Comparison of ENCODE assay signal across 15 cellular contexts in genomic region chr5:1636981-1637638, GRCh38.
DNase-seq lines count a peak whose midpoint lies in the region; ATAC-seq and TF ChIP-seq lines count a peak whose summit lies in the region.
"Had no signal": no experiment of that assay in that cellular context is flagged by ENCODE, and none has a peak within 500 bp of the region (broad histone marks: within the 10 kb centered on the region; RNA-seq: fewer than 3 reads in every experiment).

No MANE protein-coding gene starts in this region.

- ATAC-seq in DND-41 (ENCODE audit: insufficient read depth, low read depth) (no peak), GM19397 (IDR thresholded peaks at IDR 0.05; ENCODE audit: unreplicated experiment) (no peak)

- 92 to 93% methylated on average over 24 of the region's 24 CpGs for WGBS in sigmoid colon, 2 donors

- H3K4me3 ChIP-seq in DND-41 (ENCODE audit: low read depth in 1 of 2, low read length in 2 of 2): no peak overlapping the region
- H3K4me3 ChIP-seq in coronary artery: no peak overlapping the region
- H3K4me3 ChIP-seq in sigmoid colon: no peak overlapping the region

- H3K79me2 ChIP-seq in DND-41 (ENCODE audit: insufficient read depth, low read length): peaks cover 2% of the 10 kb centered on the region; the same call in 1 of the 2 replicates

- no peak for TF ChIP-seq CTCF in DND-41 (IDR thresholded peaks at IDR 0.05; ENCODE audit: borderline replicate concordance, extremely low read depth, low read length, poor library complexity, severe bottlenecking)
- no peak for TF ChIP-seq CTCF in coronary artery (IDR thresholded peaks at IDR 0.05)
- TF ChIP-seq CTCF in sigmoid colon (IDR thresholded peaks at IDR 0.05): no peak

- H4K20me1 ChIP-seq in DND-41 (ENCODE audit: insufficient read depth, low read length): no peaks in the 10 kb centered on the region

- TF ChIP-seq EP300 in sigmoid colon (IDR thresholded peaks at IDR 0.05): no peak

- H3K4me1 ChIP-seq in DND-41 (ENCODE audit: insufficient read depth, low read length) (peaks cover 17% of the 10 kb centered on the region), sigmoid colon (peaks cover 0 to 8% (median 1%) of the 10 kb centered on the region in 4 donors)

- H3K36me3 ChIP-seq in DND-41 (ENCODE audit: insufficient read depth, low read length): no peaks in the 10 kb centered on the region
- H3K36me3 ChIP-seq in sigmoid colon: no peaks in the 10 kb centered on the region

- H3K27ac ChIP-seq in DND-41 (ENCODE audit: low read length): no peak overlapping the region
- H3K27ac ChIP-seq in coronary artery: no peak overlapping the region
- H3K27ac ChIP-seq in sigmoid colon: no peak overlapping the region
- H3K27ac ChIP-seq: C4-2B had no signal

- DNase-seq in AG08395 (ENCODE audit: low spot score) (peak; percentile 0), DND-41 (peak; percentile 17), coronary artery (ENCODE audit: low spot score) (peak; percentile 55), sigmoid colon (peak; percentile 53), occipital lobe (lab: John Stamatoyannopoulos, UW) (no peak), inferior parietal cortex (ENCODE audit: extremely low spot score) (no peak)
- DNase-seq: KBM-7; NCI-H187; NCI-H2107; NCI-H510A; NCI-H748 treated with DMSO at 0.1 percent for 48 hours; NK-92 treated with Interleukin-12 subunit alpha and Interleukin-12 subunit beta, amount 100 ng/mL, for 24 hours; SHP77 had no signal

- H3K27me3 ChIP-seq in DND-41 (ENCODE audit: insufficient read depth, low read length, poor library complexity) (no peaks in the 10 kb centered on the region), sigmoid colon (no peaks in the 10 kb centered on the region)

- no peak for TF ChIP-seq POLR2A in sigmoid colon (IDR thresholded peaks at IDR 0.05)

- H3K9me3 ChIP-seq in DND-41 (ENCODE audit: insufficient read depth, low read length, severe bottlenecking) (no peaks in the 10 kb centered on the region), sigmoid colon (no peaks in the 10 kb centered on the region)

- no peak overlapping the region for H2AFZ ChIP-seq in DND-41 (ENCODE audit: low read depth, low read length)

- H3K9ac ChIP-seq in DND-41 (ENCODE audit: low read depth, low read length): no peak overlapping the region

- intact Hi-C loops in sigmoid colon (cut with DNase I): no loop called here

- H3K4me2 ChIP-seq in DND-41 (ENCODE audit: insufficient read depth, low read length): no peak overlapping the region

Comparison
In these comparisons a context has a peak if more than half of its experiments do, and no peak if none do; other contexts are left out.
1. DNase-seq: peak in AG08395 (single experiment), DND-41 (single experiment), coronary artery (single experiment) and sigmoid colon (single experiment); none in occipital lobe (single experiment) and inferior parietal cortex (single experiment).